Comparison of ENCODE assay signal across 24 cellular contexts in the genomic region with DNA sequence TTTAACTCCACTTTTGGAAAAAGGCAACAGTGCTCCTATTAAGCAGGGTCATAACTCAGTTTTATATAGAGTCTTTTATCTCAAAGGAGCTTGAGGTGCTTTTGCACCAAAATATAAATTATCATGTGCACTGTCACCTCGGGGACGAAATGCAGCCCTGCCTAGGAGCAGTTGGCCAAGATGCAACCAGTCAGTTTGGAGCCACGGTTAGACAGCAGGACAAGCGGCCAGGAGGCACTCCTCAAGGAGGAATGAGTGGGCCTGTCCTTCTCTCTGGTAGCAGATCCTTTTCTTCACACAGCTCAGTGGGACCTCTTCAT. TPM values are rescaled to one million over a fixed set of nuclear protein-coding genes. Genes with fewer than 3 reads are reported as not detected.
"Had no signal": no experiment of that assay in that cellular context is flagged by ENCODE, and none has a peak within 500 bp of the region (broad histone marks: within the 10 kb centered on the region; RNA-seq: fewer than 3 reads in every experiment).

No MANE protein-coding gene starts in this region.

- H3K4me1 Mint-ChIP-seq: central memory CD8-positive, alpha-beta T cell; naive thymus-derived CD8-positive, alpha-beta T cell; stimulated activated naive B cell treated with anti-CD40 and anti-IgM and Interleukin-4, amounts not matched to agents 10 μg/mL and 1 μg/mL and 100 μg/mL, for 72 hours; stimulated activated naive CD8-positive, alpha-beta T cell treated with anti-CD3 and anti-CD28 coated beads, Interleukin-15, amount 100 ng/mL, for 72 hours had no signal

- H3K4me3 ChIP-seq: mucosa of descending colon, pancreas, skin epidermis, testis had no signal

- H3K9me3 ChIP-seq: heart right ventricle, mucosa of descending colon, pancreas, testis had no signal

- ATAC-seq: esophagus mucosa; heart right ventricle; left lobe of liver; mucosa of descending colon; naive thymus-derived CD8-positive, alpha-beta T cell; pancreas; sciatic nerve; stimulated activated naive B cell treated with anti-CD40 and anti-IgM and Interleukin-4, amounts not matched to agents 10 μg/mL and 1 μg/mL and 100 μg/mL, for 72 hours; stimulated activated naive CD8-positive, alpha-beta T cell treated with anti-CD3 and anti-CD28 coated beads, Interleukin-15, amount 100 ng/mL, for 72 hours had no signal

- H3K27me3 Mint-ChIP-seq: stimulated activated naive B cell treated with anti-CD40 and anti-IgM and Interleukin-4, amounts not matched to agents 10 μg/mL and 1 μg/mL and 100 μg/mL, for 72 hours had no signal

- H3K27me3 ChIP-seq: testis had no signal

- H3K4me3 Mint-ChIP-seq: central memory CD8-positive, alpha-beta T cell; naive thymus-derived CD8-positive, alpha-beta T cell; neural crest cell; stimulated activated naive B cell treated with anti-CD40 and anti-IgM and Interleukin-4, amounts not matched to agents 10 μg/mL and 1 μg/mL and 100 μg/mL, for 72 hours; stimulated activated naive CD8-positive, alpha-beta T cell treated with anti-CD3 and anti-CD28 coated beads, Interleukin-15, amount 100 ng/mL, for 72 hours had no signal

- H3K4me1 ChIP-seq: pancreas had no signal

- DNase-seq: cortex of kidney; dorsolateral prefrontal cortex; effector CD8-positive, alpha-beta T cell; heart right ventricle; hypothalamus; kidney glomerular epithelial cell; mammary epithelial cell; mucosa of descending colon; naive thymus-derived CD8-positive, alpha-beta T cell; occipital lobe; pancreas; stimulated activated CD4-positive, alpha-beta T cell treated with anti-CD3 and anti-CD28 coated beads, Interleukin-2, amount 100 ng/mL, for 24 hours; stimulated activated CD4-positive, alpha-beta T cell treated with anti-CD3 and anti-CD28 coated beads, Interleukin-4, amount 100 ng/mL, for 4 hours; stimulated activated naive B cell treated with anti-CD40 and anti-IgM and Interleukin-4, amounts not matched to agents 10 μg/mL and 1 μg/mL and 100 μg/mL, for 72 hours; stimulated activated naive CD8-positive, alpha-beta T cell treated with anti-CD3 and anti-CD28 coated beads, Interleukin-15, amount 100 ng/mL, for 72 hours; testis; trophoblast cell had no signal

- H3K9me3 Mint-ChIP-seq: central memory CD8-positive, alpha-beta T cell; neural crest cell had no signal

- H3K36me3 Mint-ChIP-seq: stimulated activated naive B cell treated with anti-CD40 and anti-IgM and Interleukin-4, amounts not matched to agents 10 μg/mL and 1 μg/mL and 100 μg/mL, for 72 hours had no signal

- H3K36me3 ChIP-seq: heart right ventricle, pancreas had no signal

- H3K27ac Mint-ChIP-seq: naive thymus-derived CD8-positive, alpha-beta T cell; progenitor cell of endocrine pancreas; stimulated activated naive B cell treated with anti-CD40 and anti-IgM and Interleukin-4, amounts not matched to agents 10 μg/mL and 1 μg/mL and 100 μg/mL, for 72 hours; stimulated activated naive CD8-positive, alpha-beta T cell treated with anti-CD3 and anti-CD28 coated beads, Interleukin-15, amount 100 ng/mL, for 72 hours had no signal

- H3K27ac ChIP-seq: heart right ventricle, pancreas, skin epidermis had no signal

RNA-seq across cellular contexts. Expression of gene JCAD, which starts 56.8 kb away (rescaled TPM):
- total RNA-seq: naive thymus-derived CD8-positive, alpha-beta T cell had no signal
